Comparison of ENCODE assay signal across 22 cellular contexts in the genomic region with DNA sequence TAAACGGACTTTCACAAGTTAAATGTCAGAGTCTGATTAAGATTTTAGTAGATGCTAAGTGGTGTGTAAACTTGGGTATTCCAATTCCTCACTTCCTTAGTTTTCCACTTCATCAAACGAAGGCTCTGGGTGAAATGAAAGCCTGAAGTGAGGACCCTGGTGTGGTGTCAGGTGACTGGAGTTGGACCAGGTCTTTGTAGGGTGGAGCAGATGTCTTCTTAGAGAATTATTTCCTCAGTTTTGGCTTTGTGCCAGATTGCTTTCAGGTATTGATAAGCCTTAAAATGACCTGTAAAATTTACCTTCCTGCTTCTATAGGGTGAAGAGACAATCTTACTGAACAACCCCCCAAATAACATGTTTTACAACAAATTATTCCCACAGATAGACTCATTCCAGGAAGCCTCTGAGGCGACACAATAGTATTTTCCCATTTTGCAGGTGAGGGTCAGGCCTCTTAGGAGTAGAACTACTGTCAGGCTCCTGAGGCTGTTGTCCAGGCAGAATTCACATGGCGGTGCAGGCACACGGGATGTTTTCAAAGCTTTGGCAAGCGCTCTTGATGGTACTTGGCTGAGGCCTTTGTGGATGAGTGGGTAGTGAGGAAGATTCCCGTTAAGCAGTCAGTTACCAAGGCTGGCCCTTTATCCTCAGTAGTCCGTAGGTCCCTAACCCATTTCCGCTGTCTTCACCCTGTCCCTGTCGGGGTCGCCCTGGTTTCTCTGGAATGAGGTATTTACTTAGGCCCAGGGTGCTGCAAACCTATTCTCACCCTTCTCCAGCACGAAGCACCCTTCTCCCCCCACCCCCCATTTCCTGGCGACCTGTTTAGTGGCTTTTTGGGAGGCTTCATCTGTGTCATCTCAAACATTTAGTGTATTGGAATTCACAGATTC. TPM values are rescaled to one million over a fixed set of nuclear protein-coding genes. Genes with fewer than 3 reads are reported as not detected.
DNase-seq lines count a peak whose midpoint lies in the region; ATAC-seq, FAIRE-seq and TF ChIP-seq lines count a peak whose summit lies in the region.
"Had no signal": no experiment of that assay in that cellular context is flagged by ENCODE, and none has a peak within 500 bp of the region (broad histone marks: within the 10 kb centered on the region; RNA-seq: fewer than 3 reads in every experiment).

No MANE protein-coding gene starts in this region.

- no peak overlapping the region for H3K27ac ChIP-seq in A549
- H3K27ac ChIP-seq: BLaER1 treated with 17β-estradiol and CSF1 and Interleukin-3, amounts not matched to agents 10 nM and 100 nM; left ventricle myocardium inferior; tibial artery; WERI-Rb-1 had no signal

- peaks cover 73% of the 10 kb centered on the region for H4K20me1 ChIP-seq in Loucy (ENCODE audit: insufficient read depth, low read length, poor library complexity, severe bottlenecking)

- no peak overlapping the region for H2AFZ ChIP-seq in Loucy (ENCODE audit: low read length)

- H3K4me3 ChIP-seq in A549 = no peak overlapping the region
- H3K4me3 ChIP-seq in Loucy (ENCODE audit: low read length, poor library complexity, severe bottlenecking) = peak overlapping the region; percentile 11
- no peak overlapping the region for H3K4me3 ChIP-seq in adipocyte (ENCODE audit: low read length)
- no peak overlapping the region for H3K4me3 ChIP-seq in H7 (ENCODE audit: insufficient read depth, low read depth, low read length)
- H3K4me3 ChIP-seq: BLaER1 treated with 17β-estradiol and CSF1 and Interleukin-3, amounts not matched to agents 10 nM and 100 nM; left ventricle myocardium inferior; tibial artery had no signal

- TF ChIP-seq EP300 in A549 (IDR thresholded peaks at IDR 0.05) = no peak

- H3K36me3 ChIP-seq in Loucy (ENCODE audit: insufficient read depth, low read length) (peaks cover 82% of the 10 kb centered on the region), adipocyte (ENCODE audit: control insufficient read depth, insufficient read depth, low read length, severe bottlenecking) (peaks cover 78% of the 10 kb centered on the region), H7 (replicated peaks; ENCODE audit: control insufficient read depth, insufficient read depth, low read length) (peaks cover 40% of the 10 kb centered on the region)

- DNase-seq in DMS53 (lab: John Stamatoyannopoulos, UW) (peak; percentile 45), DMS53 treated with DMSO at 0.1 percent for 48 hours (lab: John Stamatoyannopoulos, UW; ENCODE audit: unreplicated experiment) (no peak), A549 (ENCODE audit: low read depth in 1 of 2, low spot score in 1 of 2) (no peak), adipocyte (ENCODE audit: low read depth) (no peak), H7 (no peak), C1 segment of cervical spinal cord (lab: John Stamatoyannopoulos, UW) (no peak)
- DNase-seq: activated effector memory CD4-positive, alpha-beta T cell treated with Interleukin-2 at 50 U/mL for 16 hours; DMS153; effector memory CD8-positive, alpha-beta T cell; HCEC 1CT; left ventricle myocardium inferior; retina; stimulated activated CD4-positive, alpha-beta T cell treated with anti-CD3 and anti-CD28 coated beads, Interleukin-15, amount 100 ng/mL, for 24 hours; T-cell; tibial artery; WERI-Rb-1 had no signal

- CTCF ChIA-PET in A549 (lab: Yijun Ruan, JAX) = no interaction called here

- POLR2A ChIA-PET in A549 (lab: Yijun Ruan, JAX) = interaction anchor here (1.0 to 3.5 kb wide), 2 partner anchors 23 to 24 kb away, joined by 3 to 10 read pairs; partner anchors contain the start of gene RNASEH1

- no peak; a peak in 1 of 6 replicates for ATAC-seq in A549
- no peak for ATAC-seq in GM19351 (IDR thresholded peaks at IDR 0.05; ENCODE audit: unreplicated experiment)
- ATAC-seq: effector memory CD8-positive, alpha-beta T cell; Right ventricle myocardium inferior; stimulated activated effector memory CD8-positive, alpha-beta T cell treated with anti-CD3 and anti-CD28 coated beads, Interleukin-12 subunit alpha, Interleukin-12 subunit beta, amount 100 ng/mL, for 72 hours; T-cell had no signal

- peaks cover 69% of the 10 kb centered on the region for H3K4me1 ChIP-seq in A549
- H3K4me1 ChIP-seq in Loucy (ENCODE audit: insufficient read depth, low read length, poor library complexity, severe bottlenecking) = peaks cover 33% of the 10 kb centered on the region
- H3K4me1 ChIP-seq in adipocyte (ENCODE audit: control insufficient read depth, insufficient read depth, low read length) = peaks cover 65% of the 10 kb centered on the region

- no peaks in the 10 kb centered on the region for H3K27me3 ChIP-seq in Loucy (ENCODE audit: insufficient read depth, low read length, poor library complexity, severe bottlenecking)
- no peaks in the 10 kb centered on the region for H3K27me3 ChIP-seq in adipocyte (replicated peaks; ENCODE audit: control insufficient read depth, insufficient read depth, low read length)
- H3K27me3 ChIP-seq in H7 (ENCODE audit: control insufficient read depth, insufficient read depth, low read length) = no peaks in the 10 kb centered on the region
- H3K27me3 ChIP-seq: BLaER1 treated with 17β-estradiol and CSF1 and Interleukin-3, amounts not matched to agents 10 nM and 100 nM; tibial artery had no signal

- H3K9ac ChIP-seq in Loucy (ENCODE audit: low read depth, low read length, poor library complexity, severe bottlenecking) (no peak overlapping the region), adipocyte (ENCODE audit: low read length) (peak overlapping the region; percentile 1)

- TF ChIP-seq RAD21 in A549 (conservative IDR thresholded peaks at IDR 0.05 in 1 of 2, IDR thresholded peaks at IDR 0.05 in 1 of 2) = no peak

- H3F3A ChIP-seq in Loucy (ENCODE audit: low read depth) = peaks cover 5% of the 10 kb centered on the region; the same call in 1 of the 2 replicates

- H3K9me2 ChIP-seq in Loucy (replicated peaks; ENCODE audit: low read depth, low read length) = no peaks in the 10 kb centered on the region

- no peaks in the 10 kb centered on the region for H3K9me3 ChIP-seq in A549
- no peaks in the 10 kb centered on the region for H3K9me3 ChIP-seq in Loucy (ENCODE audit: insufficient read depth, low read depth, low read length)
- H3K9me3 ChIP-seq in adipocyte (ENCODE audit: control insufficient read depth, low read length) = no peaks in the 10 kb centered on the region
- H3K9me3 ChIP-seq: BLaER1 treated with 17β-estradiol and CSF1 and Interleukin-3, amounts not matched to agents 10 nM and 100 nM; left ventricle myocardium inferior; tibial artery had no signal

- WGBS in A549 (ENCODE audit: missing lambda C conversion rate) = 88% methylated on average over 13 of the region's 13 CpGs

- no peak for FAIRE-seq in A549 (lab: Jason Lieb, UNC)
- FAIRE-seq: GM18507 had no signal

- no peak overlapping the region for H3K4me2 ChIP-seq in A549
- peak overlapping the region; percentile 97 for H3K4me2 ChIP-seq in Loucy (ENCODE audit: low read depth, low read length, poor library complexity, severe bottlenecking)
- H3K4me2 ChIP-seq: BLaER1 treated with 17β-estradiol and CSF1 and Interleukin-3, amounts not matched to agents 10 nM and 100 nM had no signal

- H3K79me2 ChIP-seq in Loucy (ENCODE audit: insufficient read depth, low read length) = peaks cover 69% of the 10 kb centered on the region

- TF ChIP-seq CTCF in A549 (IDR thresholded peaks at IDR 0.05) (no peak), Loucy (conservative IDR thresholded peaks at IDR 0.05; ENCODE audit: low read length) (no peak)

- no peak for TF ChIP-seq POLR2A in A549 (IDR thresholded peaks at IDR 0.05; ENCODE audit: low read length)

TF ChIP-seq in A549, 52 proteins besides CTCF, POLR2A, EP300 and RAD21:
- TF ChIP-seq JUNB (IDR thresholded peaks at IDR 0.05) (no peak), TFCP2L1 (CRISPR knock-in tag; IDR thresholded peaks at IDR 0.05) (0 out of 2 replicates have a peak, but pooled peaks have one; percentile 48), RCOR1 (IDR thresholded peaks at IDR 0.05; ENCODE audit: low read depth, low read length) (no peak), HOXA7 (CRISPR knock-in tag; IDR thresholded peaks at IDR 0.05) (peak; percentile 91), FOSB (CRISPR knock-in tag; IDR thresholded peaks at IDR 0.05) (0 out of 2 replicates have a peak, but pooled peaks have one; percentile 57), FOXS1 (CRISPR knock-in tag; IDR thresholded peaks at IDR 0.05) (no peak), ZFP36 (IDR thresholded peaks at IDR 0.05; ENCODE audit: borderline replicate concordance, partially characterized antibody) (no peak), JUN (IDR thresholded peaks at IDR 0.05) (0 out of 5 replicates have a peak, but pooled peaks of 1 of the 2 experiments have one; percentile 26), POLR2AphosphoS2 (conservative IDR thresholded peaks at IDR 0.05; ENCODE audit: low read length) (peak; percentile 24), CHD4 (IDR thresholded peaks at IDR 0.05; ENCODE audit: borderline replicate concordance) (no peak)

RNA-seq across cellular contexts. Expression of gene RPS7, which starts 6.6 kb away (rescaled TPM):
- polyA plus RNA-seq in A549 (2011; rRNA removed) (3,000 and 3,176 TPM in 2 replicates), A549 (2017; fragmentation: RNase III; extraction: RNeasy Plus Mini Kit Qiagen cat#74134 plus additional on column Dnase treatment) (3,153 to 3,802 TPM (median 3,221 TPM) in 3 replicates)
- 1,696 and 1,750 TPM in 2 replicates for polyA plus RNA-seq in A549 (2012; cell fraction: cytosol; rRNA removed)
- polyA plus RNA-seq in A549 (2012; cell fraction: nucleus; rRNA removed) = 572 and 893 TPM in 2 replicates
- 290 and 326 TPM in 2 replicates for polyA minus RNA-seq in A549 (2011; rRNA and poly(A)+ RNA removed)
- 2,082 and 2,647 TPM in 2 replicates for total RNA-seq in H7 (2014; rRNA removed; shearing (Covaris generic))

RNA-seq across cellular contexts. Expression of gene COLEC11, which starts 13.3 kb away (rescaled TPM):
- polyA plus RNA-seq in A549 (2011; rRNA removed) (0.79 and 0.97 TPM in 2 replicates), A549 (2017; fragmentation: RNase III; extraction: RNeasy Plus Mini Kit Qiagen cat#74134 plus additional on column Dnase treatment) (0.24 to 0.51 TPM (median 0.30 TPM) in 3 replicates)
- 0.87 and 0.98 TPM in 2 replicates for polyA plus RNA-seq in A549 (2012; cell fraction: cytosol; rRNA removed)
- 1.8 and 2.0 TPM in 2 replicates for polyA plus RNA-seq in A549 (2012; cell fraction: nucleus; rRNA removed)
- 0.39 and 0.45 TPM in 2 replicates for polyA minus RNA-seq in A549 (2011; rRNA and poly(A)+ RNA removed)
- total RNA-seq in H7 (2014; rRNA removed; shearing (Covaris generic)) = 0.07 TPM in 1 of 2 replicates, not detected in the other

RNA-seq across cellular contexts. Expression of gene RNASEH1, which starts 23.5 kb away (rescaled TPM):
- polyA plus RNA-seq in A549 (2011; rRNA removed) = 39.7 and 54.3 TPM in 2 replicates
- polyA plus RNA-seq in A549 (2012; cell fraction: cytosol; rRNA removed) = 35.6 and 37.8 TPM in 2 replicates
- polyA plus RNA-seq in A549 (2012; cell fraction: nucleus; rRNA removed) = 16.6 and 20.6 TPM in 2 replicates
- 55.3 to 59.2 TPM (median 56.8 TPM) in 3 replicates for polyA plus RNA-seq in A549 (2017; fragmentation: RNase III; extraction: RNeasy Plus Mini Kit Qiagen cat#74134 plus additional on column Dnase treatment)
- polyA minus RNA-seq in A549 (2011; rRNA and poly(A)+ RNA removed) = 25.5 and 26.8 TPM in 2 replicates
- total RNA-seq in H7 (2014; rRNA removed; shearing (Covaris generic)) = 40.4 and 42.8 TPM in 2 replicates
